Comparison of ENCODE assay signal across 1 cellular context in the genomic region with DNA sequence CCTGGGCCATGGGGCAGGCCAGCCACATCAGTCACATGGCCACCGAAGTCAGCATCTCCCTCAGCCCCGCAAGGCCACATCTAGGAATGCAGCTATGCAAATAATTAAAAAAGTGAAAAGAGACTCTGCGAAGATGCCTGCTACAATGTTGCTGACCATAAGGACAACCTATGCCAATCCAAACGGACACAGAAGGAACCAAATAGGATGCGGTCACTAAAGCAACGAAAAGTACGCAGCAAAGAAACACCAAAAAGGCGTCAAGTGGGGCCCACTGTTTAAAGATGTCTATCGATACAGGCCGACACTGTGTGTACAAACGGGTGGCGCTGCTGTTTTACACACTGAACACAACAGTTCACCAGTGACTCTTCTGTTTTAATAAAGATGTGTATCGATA.
TF ChIP-seq lines count a peak whose summit lies in the region.

No MANE protein-coding gene starts in this region.

TF ChIP-seq in HepG2, 621 proteins besides CTCF, POLR2A, EP300 and RAD21:
- TF ChIP-seq, protein P1, sequence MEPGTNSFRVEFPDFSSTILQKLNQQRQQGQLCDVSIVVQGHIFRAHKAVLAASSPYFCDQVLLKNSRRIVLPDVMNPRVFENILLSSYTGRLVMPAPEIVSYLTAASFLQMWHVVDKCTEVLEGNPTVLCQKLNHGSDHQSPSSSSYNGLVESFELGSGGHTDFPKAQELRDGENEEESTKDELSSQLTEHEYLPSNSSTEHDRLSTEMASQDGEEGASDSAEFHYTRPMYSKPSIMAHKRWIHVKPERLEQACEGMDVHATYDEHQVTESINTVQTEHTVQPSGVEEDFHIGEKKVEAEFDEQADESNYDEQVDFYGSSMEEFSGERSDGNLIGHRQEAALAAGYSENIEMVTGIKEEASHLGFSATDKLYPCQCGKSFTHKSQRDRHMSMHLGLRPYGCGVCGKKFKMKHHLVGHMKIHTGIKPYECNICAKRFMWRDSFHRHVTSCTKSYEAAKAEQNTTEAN (CRISPR knock-in tag; conservative IDR thresholded peaks at IDR 0.05) = no peak
- TF ChIP-seq ZNF441 (CRISPR knock-in tag; IDR thresholded peaks at IDR 0.05; ENCODE audit: borderline replicate concordance) (no peak), ZNF703 (CRISPR knock-in tag; IDR thresholded peaks at IDR 0.05; ENCODE audit: borderline replicate concordance) (no peak), PRPF4 (IDR thresholded peaks at IDR 0.05; ENCODE audit: low read depth, low read length, poor library complexity, severe bottlenecking) (peak; percentile 73), ZFP37 (CRISPR knock-in tag; IDR thresholded peaks at IDR 0.05; ENCODE audit: borderline replicate concordance) (no peak)
